8 cellular contexts compared by ENCODE assay signal in genomic region chr10:110208614-110209398, GRCh38. TPM values are rescaled to one million over a fixed set of nuclear protein-coding genes. Genes with fewer than 3 reads are reported as not detected.
DNase-seq lines count a peak whose midpoint lies in the region; ATAC-seq, FAIRE-seq and TF ChIP-seq lines count a peak whose summit lies in the region.

No MANE protein-coding gene starts in this region.

- TF ChIP-seq CTCF in AG09319 (IDR thresholded peaks at IDR 0.05; ENCODE audit: low read depth, low read length) (peak; percentile 32), bronchial epithelial cell (IDR thresholded peaks at IDR 0.05; ENCODE audit: insufficient read depth, low read length, severe bottlenecking) (no peak), kidney epithelial cell (IDR thresholded peaks at IDR 0.05; ENCODE audit: insufficient read depth, low read length, poor library complexity, severe bottlenecking) (peak; percentile 8)

- FAIRE-seq in GM18507 (lab: Jason Lieb, UNC) (peak; percentile 77), bronchial epithelial cell (lab: Jason Lieb, UNC) (no peak)

- no peaks in the 10 kb centered on the region for H3K36me3 ChIP-seq in bronchial epithelial cell (ENCODE audit: control insufficient read depth, insufficient read depth, low read length)
- no peaks in the 10 kb centered on the region for H3K36me3 ChIP-seq in kidney epithelial cell (ENCODE audit: control insufficient read depth, insufficient read depth, low read length)

- H3K27me3 ChIP-seq in bronchial epithelial cell (ENCODE audit: control insufficient read depth, insufficient read depth, low read length) (no peaks in the 10 kb centered on the region), kidney epithelial cell (ENCODE audit: control insufficient read depth, insufficient read depth, low read length) (no peaks in the 10 kb centered on the region)

- ATAC-seq in HG03565 (IDR thresholded peaks at IDR 0.05; ENCODE audit: unreplicated experiment): no peak

- in situ Hi-C loops in SK-MEL-5 (cut with HindIII; ENCODE audit: low pct_unique_long_range_greater_than_20kb, low sequenced_read_pairs): no loop called here

- H3K4me3 ChIP-seq in bronchial epithelial cell (ENCODE audit: low read depth, low read length) (peak overlapping the region; percentile 79), kidney epithelial cell (ENCODE audit: low read depth, low read length) (peak overlapping the region; percentile 69)

- DNase-seq in AG09319 (ENCODE audit: extremely low read depth, low read depth): no peak
- no peak for DNase-seq in GM18507 (ENCODE audit: extremely low spot score, insufficient read length, low read depth)
- DNase-seq in SK-MEL-5 (ENCODE audit: low read depth, low spot score): peak; percentile 39
- DNase-seq in bronchial epithelial cell (ENCODE audit: low read depth): peak; percentile 46
- no peak for DNase-seq in kidney epithelial cell (ENCODE audit: low read depth)
- peak; percentile 27 to 30 for DNase-seq in stimulated activated CD4-positive, alpha-beta T cell treated with anti-CD3 and anti-CD28 coated beads, Interleukin-4, amount 100 ng/mL, for 4 hours
- DNase-seq in NCI-H446 treated with DMSO at 0.1 percent for 48 hours (lab: John Stamatoyannopoulos, UW): no peak

RNA-seq across cellular contexts. Expression of gene MXI1, which starts 1.4 kb away (rescaled TPM):
- total RNA-seq in SK-MEL-5 (2014; rRNA removed; shearing (Covaris generic)): 52.9 and 53.9 TPM in 2 replicates
- polyA plus RNA-seq in SK-MEL-5 (2015; cell fraction: cytosol; rRNA removed): 30.5 and 39.3 TPM in 2 replicates
- 459 and 547 TPM in 2 replicates for polyA plus RNA-seq in SK-MEL-5 (2015; cell fraction: nucleus; rRNA removed)
- 26.5 and 48.7 TPM in 2 replicates for total RNA-seq in bronchial epithelial cell
- 12.0 and 20.0 TPM in 2 replicates for total RNA-seq in kidney epithelial cell

Comparison
In these comparisons a context has a peak if more than half of its experiments do, and no peak if none do; other contexts are left out.
1. DNase-seq: peak in SK-MEL-5 (single experiment), bronchial epithelial cell (single experiment) and stimulated activated CD4-positive, alpha-beta T cell treated with anti-CD3 and anti-CD28 coated beads, Interleukin-4, amount 100 ng/mL, for 4 hours (2 of 2); none in AG09319 (single experiment), GM18507 (single experiment), kidney epithelial cell (single experiment) and NCI-H446 treated with DMSO at 0.1 percent for 48 hours (single experiment).